In genomic region chr2:218892693-218893348, GRCh38 we compare ENCODE assay signal across 9 cellular contexts. TPM values are rescaled to one million over a fixed set of nuclear protein-coding genes. Genes with fewer than 3 reads are reported as not detected.
DNase-seq lines count a peak whose midpoint lies in the region; ATAC-seq and TF ChIP-seq lines count a peak whose summit lies in the region.
"Had no signal": no experiment of that assay in that cellular context is flagged by ENCODE, and none has a peak within 500 bp of the region (broad histone marks: within the 10 kb centered on the region; RNA-seq: fewer than 3 reads in every experiment).

No MANE protein-coding gene starts in this region.

- H3F3A ChIP-seq in DOHH2 (ENCODE audit: control insufficient read depth, insufficient read depth), result no peaks in the 10 kb centered on the region; the same call in 1 of the 2 replicates

- peaks cover 31% of the 10 kb centered on the region for H3K4me1 Mint-ChIP-seq in glutamatergic neuron (ENCODE audit: low read depth, unreplicated experiment)

- no peaks in the 10 kb centered on the region for H3K36me3 Mint-ChIP-seq in glutamatergic neuron (ENCODE audit: unreplicated experiment)

- no peaks in the 10 kb centered on the region for H4K20me1 ChIP-seq in DOHH2 (ENCODE audit: control insufficient read depth, insufficient read depth, low read depth, low read length)

- TF ChIP-seq CTCF in DOHH2 (IDR thresholded peaks at IDR 0.05; ENCODE audit: low read depth, low read length, poor library complexity, severe bottlenecking) (peak; percentile 56), glutamatergic neuron (IDR thresholded peaks at IDR 0.05; ENCODE audit: partially characterized antibody, unreplicated experiment) (peak; percentile 53)

- peak overlapping the region; percentile 75 for H3K4me3 Mint-ChIP-seq in glutamatergic neuron (ENCODE audit: unreplicated experiment)

- H3K27me3 ChIP-seq in DOHH2 (ENCODE audit: control insufficient read depth, low read length), result peaks cover 12% of the 10 kb centered on the region

- peak; percentile 86 for DNase-seq in Jurkat, Clone E6-1 (ENCODE audit: low read depth, low spot score)
- DNase-seq in SHP77 (lab: John Stamatoyannopoulos, UW), result peak; percentile 63 to 84
- peak; percentile 80 for DNase-seq in activated gamma-delta T cell treated with Interleukin-2 at 50 U/mL for 16 hours
- DNase-seq in glutamatergic neuron, result peak; percentile 77
- DNase-seq in posterior vena cava (ENCODE audit: low spot score), result peak; percentile 87
- peak; percentile 68 for DNase-seq in ureter (ENCODE audit: low spot score)

- peaks cover 17% of the 10 kb centered on the region for H3K9me3 Mint-ChIP-seq in glutamatergic neuron (ENCODE audit: unreplicated experiment)

- H3K9me3 ChIP-seq in DOHH2 (ENCODE audit: control insufficient read depth, insufficient read depth, low read length), result no peaks in the 10 kb centered on the region

- peaks cover 64% of the 10 kb centered on the region for H3K4me1 ChIP-seq in DOHH2 (ENCODE audit: control insufficient read depth, low read length)

- H3K27ac ChIP-seq in DOHH2 (ENCODE audit: low read depth, low read length), result peak overlapping the region; percentile 58

- no peaks in the 10 kb centered on the region for H3K79me2 ChIP-seq in DOHH2 (ENCODE audit: control insufficient read depth, low read length)

- peak overlapping the region; percentile 93 for H3K4me2 ChIP-seq in DOHH2 (ENCODE audit: low read length)

- intact Hi-C loops in posterior vena cava (cut with DNase I), result loop anchor here in 1 of 2 donors (1.0 kb wide), 1 partner anchor 14 kb away; no protein-coding TSS in a partner anchor

- H3K36me3 ChIP-seq in DOHH2 (ENCODE audit: control insufficient read depth, low read length), result no peaks in the 10 kb centered on the region

- no peaks in the 10 kb centered on the region for H3K9me2 ChIP-seq in DOHH2 (replicated peaks; ENCODE audit: control insufficient read depth, low read length)

- H3K27ac Mint-ChIP-seq in glutamatergic neuron (ENCODE audit: unreplicated experiment), result no peak overlapping the region

- peak overlapping the region; percentile 82 for H3K4me3 ChIP-seq in DOHH2 (ENCODE audit: low read length)
- peak overlapping the region; percentile 39 for H3K4me3 ChIP-seq in Jurkat, Clone E6-1 (ENCODE audit: low read length)

- peaks cover 21% of the 10 kb centered on the region for H3K27me3 Mint-ChIP-seq in glutamatergic neuron (ENCODE audit: unreplicated experiment)

- peak; percentile 39 for ATAC-seq in GM21576 (IDR thresholded peaks at IDR 0.05; ENCODE audit: unreplicated experiment)

RNA-seq across cellular contexts. Expression of gene WNT10A, which starts 12.2 kb away (rescaled TPM):
- 0.92 TPM for polyA plus RNA-seq in Jurkat, Clone E6-1 (2012; ENCODE audit: insufficient read depth, insufficient read length)
- total RNA-seq in glutamatergic neuron (ENCODE audit: unreplicated experiment) (0.17 TPM), posterior vena cava (not detected), ureter (4.0 TPM)
- total RNA-seq: temporal lobe had no signal

RNA-seq across cellular contexts. Expression of gene WNT6, which starts 33.2 kb away (rescaled TPM):
- polyA plus RNA-seq in Jurkat, Clone E6-1 (2012; ENCODE audit: insufficient read depth, insufficient read length), result not detected
- total RNA-seq in glutamatergic neuron (ENCODE audit: unreplicated experiment) (0.66 TPM), posterior vena cava (under 1 TPM; 0.23 to 0.24 TPM), ureter (0.78 TPM)
- total RNA-seq: temporal lobe had no signal

Comparison
In these comparisons a context has a peak if more than half of its experiments do, and no peak if none do; other contexts are left out.
1. Peak in every context shown above with its lines: DNase-seq, ATAC-seq, H3K4me3 ChIP-seq and H3K27ac ChIP-seq.